In genomic region chr14:60014402-60014801, GRCh38 we compare ENCODE assay signal across 30 cellular contexts.
"Had no signal": no experiment of that assay in that cellular context is flagged by ENCODE, and none has a peak within 500 bp of the region (broad histone marks: within the 10 kb centered on the region; RNA-seq: fewer than 3 reads in every experiment).

No MANE protein-coding gene starts in this region.

- H3K4me1 Mint-ChIP-seq: activated CD4-positive, alpha-beta T cell treated with anti-CD3 and anti-CD28 coated beads for 36 hours; activated CD4-positive, alpha-beta T cell treated with anti-CD3 and anti-CD28 coated beads, Interleukin-2, amount 10 ng/mL, durations not matched to agents 24 days and 14 days; activated CD8-positive, alpha-beta memory T cell treated with anti-CD3 and anti-CD28 coated beads, Interleukin-2, amount 10 ng/mL, durations not matched to agents 7 days and 5 days; activated T-helper 17 cell treated with anti-CD3 and anti-CD28 coated beads, Interleukin-2, amount 50 U/mL, for 72 hours; central memory CD8-positive, alpha-beta T cell; endodermal cell had no signal

- H3K27me3 Mint-ChIP-seq: activated naive CD8-positive, alpha-beta T cell; dendritic cell treated with granulocyte-macrophage colony-stimulating factor and Interleukin-4, amounts not matched to agents 40 ng/mL and 50 ng/mL, for 4 days had no signal

- H3K27me3 ChIP-seq: brain microvascular endothelial cell, dorsolateral prefrontal cortex had no signal

- H3K9me3 Mint-ChIP-seq: central memory CD8-positive, alpha-beta T cell had no signal

- H3K36me3 ChIP-seq: brain microvascular endothelial cell, WERI-Rb-1 had no signal

- H3K27ac Mint-ChIP-seq: activated CD4-positive, alpha-beta memory T cell treated with anti-CD3 and anti-CD28 coated beads for 36 hours; activated CD4-positive, alpha-beta T cell treated with anti-CD3 and anti-CD28 coated beads for 36 hours; activated CD4-positive, alpha-beta T cell treated with anti-CD3 and anti-CD28 coated beads, Interleukin-2, amount 10 ng/mL, durations not matched to agents 24 days and 14 days; activated CD8-positive, alpha-beta memory T cell treated with anti-CD3 and anti-CD28 coated beads, Interleukin-2, amount 10 ng/mL, durations not matched to agents 7 days and 5 days; activated CD8-positive, alpha-beta T cell treated with anti-CD3 and anti-CD28 coated beads, Interleukin-2, amount 10 ng/mL, durations not matched to agents 7 days and 5 days; activated naive CD8-positive, alpha-beta T cell; activated T-cell treated with anti-CD3 and anti-CD28 coated beads, Interleukin-2, amount 50 U/mL, for 24 hours; activated T-helper 17 cell treated with anti-CD3 and anti-CD28 coated beads, Interleukin-2, amount 50 U/mL, for 72 hours; dendritic cell treated with granulocyte-macrophage colony-stimulating factor and Interleukin-4, amounts not matched to agents 40 ng/mL and 50 ng/mL, for 4 days; endodermal cell; T-helper 2 cell treated with Interferon-gamma antibody and Interleukin-4, amounts not matched to agents 5 μg/mL and 100 μg/mL, for 36 hours had no signal

- H3K4me3 ChIP-seq: coronary artery, dorsolateral prefrontal cortex had no signal

- H3K4me3 Mint-ChIP-seq: activated CD4-positive, alpha-beta memory T cell treated with anti-CD3 and anti-CD28 coated beads for 36 hours; activated CD4-positive, alpha-beta T cell treated with anti-CD3 and anti-CD28 coated beads for 36 hours; activated CD4-positive, alpha-beta T cell treated with anti-CD3 and anti-CD28 coated beads, Interleukin-2, amount 10 ng/mL, durations not matched to agents 24 days and 14 days; activated CD8-positive, alpha-beta memory T cell treated with anti-CD3 and anti-CD28 coated beads, Interleukin-2, amount 10 ng/mL, durations not matched to agents 7 days and 5 days; activated CD8-positive, alpha-beta T cell treated with anti-CD3 and anti-CD28 coated beads, Interleukin-2, amount 10 ng/mL, durations not matched to agents 7 days and 5 days; activated naive CD8-positive, alpha-beta T cell; activated T-cell treated with anti-CD3 and anti-CD28 coated beads, Interleukin-2, amount 50 U/mL, for 24 hours; activated T-helper 17 cell treated with anti-CD3 and anti-CD28 coated beads, Interleukin-2, amount 50 U/mL, for 72 hours; central memory CD8-positive, alpha-beta T cell; dendritic cell treated with granulocyte-macrophage colony-stimulating factor and Interleukin-4, amounts not matched to agents 40 ng/mL and 50 ng/mL, for 4 days; endodermal cell; T-helper 2 cell treated with Interferon-gamma antibody and Interleukin-4, amounts not matched to agents 5 μg/mL and 100 μg/mL, for 36 hours had no signal

- H3K27ac ChIP-seq: brain microvascular endothelial cell, coronary artery, dorsolateral prefrontal cortex, WERI-Rb-1 had no signal

- H3K36me3 Mint-ChIP-seq: activated CD8-positive, alpha-beta memory T cell treated with anti-CD3 and anti-CD28 coated beads, Interleukin-2, amount 10 ng/mL, durations not matched to agents 7 days and 5 days had no signal

- DNase-seq: activated CD4-positive, alpha-beta memory T cell treated with anti-CD3 and anti-CD28 coated beads for 36 hours; activated CD4-positive, alpha-beta T cell treated with anti-CD3 and anti-CD28 coated beads for 36 hours; activated CD4-positive, alpha-beta T cell treated with anti-CD3 and anti-CD28 coated beads, Interleukin-2, amount 10 ng/mL, durations not matched to agents 24 days and 14 days; activated CD4-positive, CD25-positive, alpha-beta regulatory T cell; activated CD4-positive, CD25-positive, alpha-beta regulatory T cell treated with anti-CD3 and anti-CD28 coated beads, Interleukin-2, amount 50 U/mL, for 72 hours; activated CD8-positive, alpha-beta memory T cell treated with anti-CD3 and anti-CD28 coated beads, Interleukin-2, amount 10 ng/mL, durations not matched to agents 7 days and 5 days; activated CD8-positive, alpha-beta memory T cell treated with anti-CD3 and anti-CD28 coated beads, Interleukin-2, amount 50 U/mL, for 4 hours; activated CD8-positive, alpha-beta T cell treated with anti-CD3 and anti-CD28 coated beads, Interleukin-2, amount 10 ng/mL, durations not matched to agents 7 days and 5 days; activated effector memory CD4-positive, alpha-beta T cell treated with Interleukin-2 at 50 U/mL for 16 hours; activated gamma-delta T cell treated with Interleukin-2 at 50 U/mL for 16 hours; activated naive CD4-positive, alpha-beta T cell treated with anti-CD3 and anti-CD28 coated beads, Interleukin-2, amount 50 U/mL, for 16 hours; activated naive CD4-positive, alpha-beta T cell treated with Interleukin-2 at 50 U/mL for 16 hours; activated T-cell treated with anti-CD3 and anti-CD28 coated beads, Interleukin-2, amount 50 U/mL, for 24 hours; amniotic stem cell; anterior cingulate cortex; brain microvascular endothelial cell; dorsolateral prefrontal cortex; effector memory CD4-positive, alpha-beta T cell; endodermal cell; foreskin fibroblast; head of caudate nucleus; hippocampal formation; T1000; WERI-Rb-1 had no signal
